In the genomic region with DNA sequence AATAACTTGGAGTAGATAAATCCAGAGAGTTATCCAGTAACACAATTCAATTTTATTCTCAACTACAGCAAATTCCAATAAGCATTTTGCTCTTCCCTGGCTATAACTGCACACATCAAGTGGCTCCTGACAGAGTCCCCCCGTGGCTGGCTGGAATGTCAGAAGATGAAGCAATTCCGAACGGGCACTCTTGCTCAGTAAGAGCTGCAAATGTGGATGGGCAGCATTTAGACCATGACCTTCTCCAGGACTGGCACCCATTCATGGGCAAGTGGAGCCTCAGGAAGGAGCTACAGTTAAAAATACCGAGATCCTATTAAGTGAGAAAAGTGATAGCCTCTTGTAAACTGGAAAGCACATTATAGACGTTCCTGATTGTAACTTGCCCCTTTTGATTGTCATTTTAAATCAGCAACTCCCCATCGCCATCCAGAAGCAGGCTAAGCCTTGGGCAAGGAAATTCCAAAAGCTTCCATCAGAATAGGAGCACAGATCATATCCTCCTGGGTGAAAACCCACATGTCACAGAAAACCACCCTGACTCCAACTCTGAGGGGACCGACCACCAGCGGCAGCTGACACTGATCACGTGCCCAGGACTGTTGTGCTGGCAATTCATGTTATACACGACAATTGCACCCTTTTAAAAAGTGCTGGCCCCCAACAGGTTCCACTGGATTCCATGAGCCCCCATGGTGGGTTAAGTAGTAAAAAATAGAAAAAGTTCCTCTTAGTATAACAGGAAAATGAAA, we compare ENCODE assay signal across 2 cellular contexts.
TF ChIP-seq lines count a peak whose summit lies in the region.

No MANE protein-coding gene starts in this region.

TF ChIP-seq in neural cell, 6 proteins besides CTCF, POLR2A, EP300 and RAD21:
- TF ChIP-seq POLR2AphosphoS5 (IDR thresholded peaks at IDR 0.05) (no peak), MXI1 (conservative IDR thresholded peaks at IDR 0.05; ENCODE audit: poor library complexity, severe bottlenecking) (no peak), EZH2 (IDR thresholded peaks at IDR 0.05; ENCODE audit: borderline replicate concordance, insufficient read depth, low read length, poor library complexity, severe bottlenecking) (no peak), TAF1 (IDR thresholded peaks at IDR 0.05; ENCODE audit: low read depth) (no peak)
- TF ChIP-seq, protein P1, sequence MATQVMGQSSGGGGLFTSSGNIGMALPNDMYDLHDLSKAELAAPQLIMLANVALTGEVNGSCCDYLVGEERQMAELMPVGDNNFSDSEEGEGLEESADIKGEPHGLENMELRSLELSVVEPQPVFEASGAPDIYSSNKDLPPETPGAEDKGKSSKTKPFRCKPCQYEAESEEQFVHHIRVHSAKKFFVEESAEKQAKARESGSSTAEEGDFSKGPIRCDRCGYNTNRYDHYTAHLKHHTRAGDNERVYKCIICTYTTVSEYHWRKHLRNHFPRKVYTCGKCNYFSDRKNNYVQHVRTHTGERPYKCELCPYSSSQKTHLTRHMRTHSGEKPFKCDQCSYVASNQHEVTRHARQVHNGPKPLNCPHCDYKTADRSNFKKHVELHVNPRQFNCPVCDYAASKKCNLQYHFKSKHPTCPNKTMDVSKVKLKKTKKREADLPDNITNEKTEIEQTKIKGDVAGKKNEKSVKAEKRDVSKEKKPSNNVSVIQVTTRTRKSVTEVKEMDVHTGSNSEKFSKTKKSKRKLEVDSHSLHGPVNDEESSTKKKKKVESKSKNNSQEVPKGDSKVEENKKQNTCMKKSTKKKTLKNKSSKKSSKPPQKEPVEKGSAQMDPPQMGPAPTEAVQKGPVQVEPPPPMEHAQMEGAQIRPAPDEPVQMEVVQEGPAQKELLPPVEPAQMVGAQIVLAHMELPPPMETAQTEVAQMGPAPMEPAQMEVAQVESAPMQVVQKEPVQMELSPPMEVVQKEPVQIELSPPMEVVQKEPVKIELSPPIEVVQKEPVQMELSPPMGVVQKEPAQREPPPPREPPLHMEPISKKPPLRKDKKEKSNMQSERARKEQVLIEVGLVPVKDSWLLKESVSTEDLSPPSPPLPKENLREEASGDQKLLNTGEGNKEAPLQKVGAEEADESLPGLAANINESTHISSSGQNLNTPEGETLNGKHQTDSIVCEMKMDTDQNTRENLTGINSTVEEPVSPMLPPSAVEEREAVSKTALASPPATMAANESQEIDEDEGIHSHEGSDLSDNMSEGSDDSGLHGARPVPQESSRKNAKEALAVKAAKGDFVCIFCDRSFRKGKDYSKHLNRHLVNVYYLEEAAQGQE (IDR thresholded peaks at IDR 0.05; ENCODE audit: borderline replicate concordance), result no peak

TF ChIP-seq in GM12891, 5 proteins besides CTCF, POLR2A, EP300 and RAD21:
- TF ChIP-seq POLR2AphosphoS5 (IDR thresholded peaks at IDR 0.05; ENCODE audit: low read depth, low read length) (no peak), SPI1 (IDR thresholded peaks at IDR 0.05; ENCODE audit: low read depth, low read length) (no peak), POU2F2 (IDR thresholded peaks at IDR 0.05; ENCODE audit: low read depth, low read length) (no peak), PAX5 (IDR thresholded peaks at IDR 0.05; ENCODE audit: insufficient read depth, low read length, severe bottlenecking) (no peak), TAF1 (IDR thresholded peaks at IDR 0.05; ENCODE audit: low read depth, low read length) (no peak)
